8 cellular contexts compared by ENCODE assay signal in genomic region chr10:16519908-16520861, GRCh38. TPM values are rescaled to one million over a fixed set of nuclear protein-coding genes. Genes with fewer than 3 reads are reported as not detected.
DNase-seq lines count a peak whose midpoint lies in the region; ATAC-seq and TF ChIP-seq lines count a peak whose summit lies in the region.

No MANE protein-coding gene starts in this region.

- DNase-seq in NCI-H345 (lab: John Stamatoyannopoulos, UW), result peak; percentile 20
- no peak for DNase-seq in NCI-H345 treated with DMSO at 0.1 percent for 48 hours (lab: John Stamatoyannopoulos, UW; ENCODE audit: unreplicated experiment)
- DNase-seq in WERI-Rb-1, result no peak
- DNase-seq in KG1 (lab: John Stamatoyannopoulos, UW), result no peak

- ATAC-seq in GM18861 (IDR thresholded peaks at IDR 0.05; ENCODE audit: unreplicated experiment), result no peak

- H3K9ac ChIP-seq in iPS-18a (ENCODE audit: low read length), result peak overlapping the region; percentile 22

- POLR2A ChIA-PET in HEK293 (lab: Yijun Ruan, JAX), result no interaction called here

- 6% methylated on average over 104 of the region's 104 CpGs for WGBS in thymus

- TF ChIP-seq CTCF in HEK293 (tag by site-specific recombination; IDR thresholded peaks at IDR 0.05) (no peak), WERI-Rb-1 (IDR thresholded peaks at IDR 0.05; ENCODE audit: low read depth, low read length) (no peak)

- CTCF ChIA-PET in HEK293 (lab: Yijun Ruan, JAX), result interaction anchor here (0.6 to 2.8 kb wide), 2 partner anchors 48 to 618 kb away, joined by 4 to 20 read pairs; no protein-coding TSS in a partner anchor

- H3K27me3 ChIP-seq in WERI-Rb-1 (ENCODE audit: insufficient read depth, low read depth, severe bottlenecking), result no peaks in the 10 kb centered on the region
- peaks cover 80% of the 10 kb centered on the region for H3K27me3 ChIP-seq in iPS-18a (ENCODE audit: control insufficient read depth, insufficient read depth, low read length)
- H3K27me3 ChIP-seq in thymus (ENCODE audit: control insufficient read depth, insufficient read depth), result peaks cover 27% of the 10 kb centered on the region

- H3K4me1 ChIP-seq in HEK293 (ENCODE audit: control insufficient read depth, insufficient read depth, low read length) (no peaks in the 10 kb centered on the region), iPS-18a (ENCODE audit: control insufficient read depth, low read depth, low read length) (peaks cover 13% of the 10 kb centered on the region), thymus (ENCODE audit: control insufficient read depth, insufficient read depth, low read length) (peaks cover 7% of the 10 kb centered on the region)

- H3K36me3 ChIP-seq in HEK293 (ENCODE audit: control insufficient read depth in 2 of 2, insufficient read depth in 1 of 2, low read length in 2 of 2), result no peaks in the 10 kb centered on the region
- H3K36me3 ChIP-seq in WERI-Rb-1, result no peaks in the 10 kb centered on the region
- H3K36me3 ChIP-seq in iPS-18a (ENCODE audit: control insufficient read depth, low read depth, low read length), result no peaks in the 10 kb centered on the region
- H3K36me3 ChIP-seq in thymus (ENCODE audit: control insufficient read depth, insufficient read depth), result no peaks in the 10 kb centered on the region

- H3K4me3 ChIP-seq in HEK293 (ENCODE audit: low read depth, low read length), result peak overlapping the region; percentile 36
- peak overlapping the region; percentile 48 for H3K4me3 ChIP-seq in WERI-Rb-1 (ENCODE audit: low read depth, low read length)
- H3K4me3 ChIP-seq in iPS-18a (ENCODE audit: low read length), result peak overlapping the region; percentile 66
- H3K4me3 ChIP-seq in thymus (ENCODE audit: low read length), result peak overlapping the region; percentile 49

- no peaks in the 10 kb centered on the region for H3K9me3 ChIP-seq in HEK293 (ENCODE audit: control insufficient read depth, insufficient read depth, low read depth, low read length)
- H3K9me3 ChIP-seq in WERI-Rb-1 (ENCODE audit: severe bottlenecking), result no peaks in the 10 kb centered on the region
- H3K9me3 ChIP-seq in iPS-18a (ENCODE audit: control insufficient read depth, low read depth, low read length), result no peaks in the 10 kb centered on the region
- no peaks in the 10 kb centered on the region for H3K9me3 ChIP-seq in thymus (ENCODE audit: control insufficient read depth)

- H3K27ac ChIP-seq in HEK293 (ENCODE audit: extremely low read depth, low read depth, low read length), result no peak overlapping the region
- no peak overlapping the region for H3K27ac ChIP-seq in WERI-Rb-1
- H3K27ac ChIP-seq in iPS-18a (ENCODE audit: low read length), result no peak overlapping the region
- no peak overlapping the region for H3K27ac ChIP-seq in thymus (ENCODE audit: low read depth)

TF ChIP-seq in HEK293, 187 proteins besides CTCF, POLR2A, EP300 and RAD21:
- no peak for TF ChIP-seq ZNF146 (tag by site-specific recombination; IDR thresholded peaks at IDR 0.05)

RNA-seq across cellular contexts. Expression of gene C1QL3, which starts 1.5 kb away (rescaled TPM):
- polyA plus RNA-seq in thymus, result 0.05 TPM
